8 cellular contexts compared by ENCODE assay signal in genomic region chr7:5641772-5642425, GRCh38. TPM values are rescaled to one million over a fixed set of nuclear protein-coding genes. Genes with fewer than 3 reads are reported as not detected.
A peak's percentile ranks its signal among the peaks of the same experiment; 100 is the strongest.
DNase-seq lines count a peak whose midpoint lies in the region; ATAC-seq and TF ChIP-seq lines count a peak whose summit lies in the region.
"Not testable (repeated sequence)": the region's sequence is repeated elsewhere in the genome, so short reads cannot be mapped to it uniquely, and the experiment has no call there.

No MANE protein-coding gene starts in this region.

- H3K4me3 Mint-ChIP-seq in T-helper 1 cell treated with Interleukin-12 subunit alpha and Interleukin-12 subunit beta and Interleukin-4 antibody, amounts not matched to agents 30 μg/mL and 1 μg/mL, for 36 hours; activated T-cell treated with anti-CD3 and anti-CD28 coated beads, Interleukin-2, amount 50 U/mL, for 4 hours: not testable (repeated sequence)

- H3K4me3 ChIP-seq in breast epithelium; fibroblast of pulmonary artery (replicated peaks; ENCODE audit: low read depth, low read length); mucosa of descending colon: not testable (repeated sequence)

- peaks cover 33% of the 10 kb centered on the region for H3K4me1 Mint-ChIP-seq in T-helper 1 cell treated with Interleukin-12 subunit alpha and Interleukin-12 subunit beta and Interleukin-4 antibody, amounts not matched to agents 30 μg/mL and 1 μg/mL, for 36 hours (ENCODE audit: low read depth)
- H3K4me1 Mint-ChIP-seq in activated T-cell treated with anti-CD3 and anti-CD28 coated beads, Interleukin-2, amount 50 U/mL, for 4 hours (ENCODE audit: low read depth): peaks cover 35% of the 10 kb centered on the region

- not testable (repeated sequence) for H3K9me3 ChIP-seq in breast epithelium, mucosa of descending colon

- H3K36me3 ChIP-seq in breast epithelium; mucosa of descending colon (ENCODE audit: low read depth): not testable (repeated sequence)

- not testable (repeated sequence) for TF ChIP-seq POLR2A in breast epithelium (IDR thresholded peaks at IDR 0.05)

- H3K4me1 ChIP-seq in breast epithelium: not testable (repeated sequence)
- peaks cover 26% of the 10 kb centered on the region for H3K4me1 ChIP-seq in mucosa of descending colon (ENCODE audit: low read depth)

- not testable (repeated sequence) for H3K27me3 Mint-ChIP-seq in T-helper 1 cell treated with Interleukin-12 subunit alpha and Interleukin-12 subunit beta and Interleukin-4 antibody, amounts not matched to agents 30 μg/mL and 1 μg/mL, for 36 hours (ENCODE audit: low read depth); activated T-cell treated with anti-CD3 and anti-CD28 coated beads, Interleukin-2, amount 50 U/mL, for 4 hours (ENCODE audit: low read depth)

- DNase-seq in COLO829 (ENCODE audit: low spot score) (peak; percentile 91), LoVo (ENCODE audit: low spot score) (peak; percentile 64), fibroblast of pulmonary artery (ENCODE audit: low read depth) (peak; percentile 43)
- not testable (repeated sequence) for DNase-seq in activated T-cell treated with anti-CD3 and anti-CD28 coated beads, Interleukin-2, amount 50 U/mL, for 4 hours; breast epithelium (ENCODE audit: low spot score in 2 of 2); mucosa of descending colon; stimulated activated naive CD8-positive, alpha-beta T cell treated with anti-CD3 and anti-CD28 coated beads, Interleukin-15, Interleukin-2, amounts not matched to agents 100 U/mL and 50 U/mL, for 24 hours

- H3K27me3 ChIP-seq in breast epithelium: not testable (repeated sequence)

- H3K27ac Mint-ChIP-seq in T-helper 1 cell treated with Interleukin-12 subunit alpha and Interleukin-12 subunit beta and Interleukin-4 antibody, amounts not matched to agents 30 μg/mL and 1 μg/mL, for 36 hours: peak overlapping the region; percentile 75

- H3K9me3 Mint-ChIP-seq in T-helper 1 cell treated with Interleukin-12 subunit alpha and Interleukin-12 subunit beta and Interleukin-4 antibody, amounts not matched to agents 30 μg/mL and 1 μg/mL, for 36 hours; activated T-cell treated with anti-CD3 and anti-CD28 coated beads, Interleukin-2, amount 50 U/mL, for 4 hours: not testable (repeated sequence)

- H3K36me3 Mint-ChIP-seq in T-helper 1 cell treated with Interleukin-12 subunit alpha and Interleukin-12 subunit beta and Interleukin-4 antibody, amounts not matched to agents 30 μg/mL and 1 μg/mL, for 36 hours (ENCODE audit: low read depth): peaks cover 33% of the 10 kb centered on the region
- H3K36me3 Mint-ChIP-seq in activated T-cell treated with anti-CD3 and anti-CD28 coated beads, Interleukin-2, amount 50 U/mL, for 4 hours (ENCODE audit: insufficient read depth): peaks cover 34% of the 10 kb centered on the region

- TF ChIP-seq CTCF in breast epithelium (IDR thresholded peaks at IDR 0.05); fibroblast of pulmonary artery (IDR thresholded peaks at IDR 0.05; ENCODE audit: low read length, missing control alignments); mucosa of descending colon (IDR thresholded peaks at IDR 0.05): not testable (repeated sequence)

- intact Hi-C loops in breast epithelium (cut with DNase I; ENCODE audit: low total_unique reads); mucosa of descending colon (cut with DNase I, micrococcal nuclease): not testable (repeated sequence)

- peak overlapping the region; percentile 36 to 43 for H3K27ac ChIP-seq in breast epithelium

- ATAC-seq in activated T-cell treated with anti-CD3 and anti-CD28 coated beads, Interleukin-2, amount 50 U/mL, for 4 hours: peak; percentile 92 to 93
- peak; percentile 88 for ATAC-seq in mucosa of descending colon
- peak; percentile 65 for ATAC-seq in stimulated activated naive CD8-positive, alpha-beta T cell treated with anti-CD3 and anti-CD28 coated beads, Interleukin-15, Interleukin-2, amounts not matched to agents 100 U/mL and 50 U/mL, for 24 hours

RNA-seq across cellular contexts. Expression of gene FSCN1, which starts 49.3 kb away (rescaled TPM):
- 10 to 100 TPM; 17.5 to 27.2 (median 18.3) TPM for total RNA-seq in activated T-cell treated with anti-CD3 and anti-CD28 coated beads, Interleukin-2, amount 50 U/mL, for 4 hours
- total RNA-seq in breast epithelium (10 to 100 TPM; 17.9 to 24.9 (median 22.9) TPM), mucosa of descending colon (10 to 100 TPM in 2 of 3 donors, 1 to 10 TPM in 1; 5.5 to 17.3 (median 12.7) TPM)
